In genomic region chr12:1807489-1807888, GRCh38 we compare ENCODE assay signal across 38 cellular contexts. TPM values are rescaled to one million over a fixed set of nuclear protein-coding genes. Genes with fewer than 3 reads are reported as not detected.
DNase-seq lines count a peak whose midpoint lies in the region; ATAC-seq, FAIRE-seq and TF ChIP-seq lines count a peak whose summit lies in the region.
"Had no signal": no experiment of that assay in that cellular context is flagged by ENCODE, and none has a peak within 500 bp of the region (broad histone marks: within the 10 kb centered on the region; RNA-seq: fewer than 3 reads in every experiment).

No MANE protein-coding gene starts in this region.

- H3K4me3 Mint-ChIP-seq in T-helper 1 cell treated with Interleukin-12 subunit alpha and Interleukin-12 subunit beta and Interleukin-4 antibody, amounts not matched to agents 30 μg/mL and 1 μg/mL, for 36 hours, result no peak overlapping the region
- no peak overlapping the region for H3K4me3 Mint-ChIP-seq in T-helper 17 cell
- H3K4me3 Mint-ChIP-seq: activated CD4-positive, alpha-beta memory T cell treated with anti-CD3 and anti-CD28 coated beads for 36 hours; activated naive CD8-positive, alpha-beta T cell treated with anti-CD3 and anti-CD28 coated beads, Interleukin-2, amount 10 ng/mL, durations not matched to agents 7 days and 5 days; HFFc6 had no signal

- H3K79me2 ChIP-seq in HepG2 (ENCODE audit: insufficient read depth, low read length), result peaks cover 4% of the 10 kb centered on the region

- peak overlapping the region; percentile 14 for H3K27ac Mint-ChIP-seq in T-helper 1 cell treated with Interleukin-12 subunit alpha and Interleukin-12 subunit beta and Interleukin-4 antibody, amounts not matched to agents 30 μg/mL and 1 μg/mL, for 36 hours
- H3K27ac Mint-ChIP-seq in T-helper 17 cell, result peak overlapping the region; percentile 85
- H3K27ac Mint-ChIP-seq: activated CD4-positive, alpha-beta memory T cell treated with anti-CD3 and anti-CD28 coated beads for 36 hours; activated naive CD8-positive, alpha-beta T cell treated with anti-CD3 and anti-CD28 coated beads, Interleukin-2, amount 10 ng/mL, durations not matched to agents 7 days and 5 days; HFFc6 had no signal

- WGBS in HepG2 (ENCODE audit: low lambda C conversion rate), result 93% methylated on average over 11 of the region's 11 CpGs
- WGBS in sigmoid colon, 2 donors, result 91 to 93% methylated on average over 11 of the region's 11 CpGs

- POLR2A ChIA-PET in HepG2 (lab: Yijun Ruan, JAX), result no interaction called here

- TF ChIP-seq POLR2A in HepG2 (IDR thresholded peaks at IDR 0.05; ENCODE audit: insufficient read depth in 1 of 2, low read depth in 2 of 2, low read length in 2 of 2) (no peak), sigmoid colon (IDR thresholded peaks at IDR 0.05) (no peak)

- no peak overlapping the region for H3K9ac ChIP-seq in HepG2 (ENCODE audit: insufficient read depth, low read depth, low read length)
- H3K9ac ChIP-seq: GM23248 had no signal

- no peaks in the 10 kb centered on the region for H3K27me3 Mint-ChIP-seq in T-helper 1 cell treated with Interleukin-12 subunit alpha and Interleukin-12 subunit beta and Interleukin-4 antibody, amounts not matched to agents 30 μg/mL and 1 μg/mL, for 36 hours (ENCODE audit: low read depth)
- H3K27me3 Mint-ChIP-seq in T-helper 17 cell, result no peaks in the 10 kb centered on the region
- H3K27me3 Mint-ChIP-seq: activated CD4-positive, alpha-beta memory T cell treated with anti-CD3 and anti-CD28 coated beads for 36 hours; activated naive CD8-positive, alpha-beta T cell treated with anti-CD3 and anti-CD28 coated beads, Interleukin-2, amount 10 ng/mL, durations not matched to agents 7 days and 5 days; CD4-positive, alpha-beta memory T cell had no signal

- TF ChIP-seq EP300 in HepG2 (IDR thresholded peaks at IDR 0.05; ENCODE audit: low read depth in 2 of 2, low read length in 2 of 2) (no peak), HepG2 (CRISPR knock-in tag; IDR thresholded peaks at IDR 0.05; ENCODE audit: borderline replicate concordance) (no peak), sigmoid colon (IDR thresholded peaks at IDR 0.05) (no peak)

- no peak overlapping the region for H3K4me2 ChIP-seq in HepG2 (ENCODE audit: low read depth, low read length)

- no peak for TF ChIP-seq CTCF in HepG2 (CRISPR knock-in tag; IDR thresholded peaks at IDR 0.05)
- TF ChIP-seq CTCF in sigmoid colon (IDR thresholded peaks at IDR 0.05), result no peak

- no peak overlapping the region for H2AFZ ChIP-seq in HepG2 (ENCODE audit: low read length)
- H2AFZ ChIP-seq: GM23248 had no signal

- no peaks in the 10 kb centered on the region for H4K20me1 ChIP-seq in HepG2 (ENCODE audit: insufficient read depth, low read length)

- peaks cover 9% of the 10 kb centered on the region for H3K4me1 Mint-ChIP-seq in T-helper 1 cell treated with Interleukin-12 subunit alpha and Interleukin-12 subunit beta and Interleukin-4 antibody, amounts not matched to agents 30 μg/mL and 1 μg/mL, for 36 hours (ENCODE audit: low read depth)
- H3K4me1 Mint-ChIP-seq in T-helper 17 cell, result peaks cover 28% of the 10 kb centered on the region

- peaks cover 2% of the 10 kb centered on the region for H3K36me3 Mint-ChIP-seq in T-helper 1 cell treated with Interleukin-12 subunit alpha and Interleukin-12 subunit beta and Interleukin-4 antibody, amounts not matched to agents 30 μg/mL and 1 μg/mL, for 36 hours (ENCODE audit: low read depth)
- peaks cover 2% of the 10 kb centered on the region for H3K36me3 Mint-ChIP-seq in T-helper 17 cell (ENCODE audit: low read depth)
- H3K36me3 Mint-ChIP-seq: activated CD4-positive, alpha-beta memory T cell treated with anti-CD3 and anti-CD28 coated beads for 36 hours; activated naive CD8-positive, alpha-beta T cell treated with anti-CD3 and anti-CD28 coated beads, Interleukin-2, amount 10 ng/mL, durations not matched to agents 7 days and 5 days; CD4-positive, alpha-beta memory T cell had no signal

- FAIRE-seq in HepG2 (lab: Jason Lieb, UNC), result no peak
- FAIRE-seq: astrocyte, GM12891, TTC549 had no signal

- H3K9me3 ChIP-seq in T-helper 17 cell (ENCODE audit: control insufficient read depth, low read length, poor library complexity, severe bottlenecking) (no peaks in the 10 kb centered on the region), HepG2 (ENCODE audit: low read length) (no peaks in the 10 kb centered on the region), sigmoid colon (no peaks in the 10 kb centered on the region)
- H3K9me3 ChIP-seq: gastroesophageal sphincter, testis had no signal

- peaks cover 78% of the 10 kb centered on the region for H3K4me1 ChIP-seq in HepG2 (ENCODE audit: insufficient read depth, low read length)
- H3K4me1 ChIP-seq in sigmoid colon, result peaks cover 0 to 9% (median 2%) of the 10 kb centered on the region in 4 donors
- H3K4me1 ChIP-seq: gastroesophageal sphincter, testis had no signal

- intact Hi-C loops in HepG2 (cut with micrococcal nuclease; ENCODE audit: unreplicated experiment) (no loop called here), sigmoid colon (cut with DNase I) (no loop called here)

- CTCF ChIA-PET in HepG2 (lab: Yijun Ruan, JAX; ENCODE audit: low intra/inter-chr PET ratio, low total read pairs), result no interaction called here

- H3K27me3 ChIP-seq in HepG2 (ENCODE audit: control insufficient read depth in 1 of 2, insufficient read depth in 2 of 2, low read length in 2 of 2) (no peaks in the 10 kb centered on the region), sigmoid colon (no peaks in the 10 kb centered on the region)
- H3K27me3 ChIP-seq: dorsolateral prefrontal cortex, gastroesophageal sphincter, testis had no signal

- H3K4me3 ChIP-seq in HepG2 (replicated peaks in 1 of 3; ENCODE audit: insufficient read depth in 1 of 3, low read depth in 2 of 3, low read length in 3 of 3) (no peak overlapping the region), sigmoid colon (no peak overlapping the region)
- H3K4me3 ChIP-seq: dorsolateral prefrontal cortex, gastroesophageal sphincter, GM23248, testis had no signal

- in situ Hi-C loops in HepG2 (cut with HindIII; ENCODE audit: extremely low pct_ligation_motif_present, low pct_unique_long_range_greater_than_20kb), result loop anchor here (10.0 kb wide), 1 partner anchor 227 kb away; no protein-coding TSS in a partner anchor

- TF ChIP-seq RAD21 in HepG2 (CRISPR knock-in tag; IDR thresholded peaks at IDR 0.05), result no peak

- BruUV-seq in HepG2 (replicated peaks; lab: Mats Ljungman, UMichigan), result no TSS peak

- H3K27ac ChIP-seq in HepG2 (ENCODE audit: extremely low read length, insufficient read depth, low read length) (peak overlapping the region; percentile 31), sigmoid colon (no peak overlapping the region)
- H3K27ac ChIP-seq: dorsolateral prefrontal cortex, gastroesophageal sphincter, GM23248, testis had no signal

- DNase-seq in T-helper 1 cell, result no peak
- no peak for DNase-seq in T-helper 17 cell
- no peak for DNase-seq in HepG2 (ENCODE audit: low spot score)
- peak; percentile 39 for DNase-seq in sigmoid colon
- DNase-seq in NCI-H510A (lab: John Stamatoyannopoulos, UW), result no peak
- no peak for DNase-seq in ureter (ENCODE audit: low spot score)
- DNase-seq in pons (ENCODE audit: low spot score), result no peak
- DNase-seq: 8988T; activated CD4-positive, alpha-beta memory T cell treated with anti-CD3 and anti-CD28 coated beads for 36 hours; activated CD8-positive, alpha-beta memory T cell treated with anti-CD3 and anti-CD28 coated beads, Interleukin-2, amount 50 U/mL, for 48 hours; activated effector memory CD4-positive, alpha-beta T cell treated with Interleukin-2 at 50 U/mL for 16 hours; activated naive CD8-positive, alpha-beta T cell treated with anti-CD3 and anti-CD28 coated beads, Interleukin-2, amount 10 ng/mL, durations not matched to agents 7 days and 5 days; CD4-positive, alpha-beta memory T cell; central memory CD4-positive, alpha-beta T cell; EL; GM23248; HFFc6; hippocampal formation; Kasumi-1; NCI-H1092; NCI-H187; NCI-H2171 treated with DMSO at 0.1 percent for 48 hours; NCI-H526; NK-92 treated with Interleukin-12 subunit alpha and Interleukin-12 subunit beta, amount 100 ng/mL, for 24 hours; PC-3; SHP77 treated with DMSO at 0.1 percent for 48 hours; stimulated activated naive CD8-positive, alpha-beta T cell treated with anti-CD3 and anti-CD28 coated beads, Interleukin-15, Interleukin-2, amounts not matched to agents 100 U/mL and 50 U/mL, for 24 hours; testis had no signal

- ATAC-seq in T-helper 17 cell (no peak), HepG2 (no peak)
- ATAC-seq: activated CD4-positive, CD25-positive, alpha-beta regulatory T cell treated with anti-CD3 and anti-CD28 coated beads, Interleukin-2, amount 50 U/mL, for 24 hours; gastroesophageal sphincter; PC-3; stimulated activated naive CD8-positive, alpha-beta T cell treated with anti-CD3 and anti-CD28 coated beads, Interleukin-15, Interleukin-2, amounts not matched to agents 100 U/mL and 50 U/mL, for 24 hours had no signal

- H3K9me3 Mint-ChIP-seq in T-helper 1 cell treated with Interleukin-12 subunit alpha and Interleukin-12 subunit beta and Interleukin-4 antibody, amounts not matched to agents 30 μg/mL and 1 μg/mL, for 36 hours, result no peaks in the 10 kb centered on the region
- H3K9me3 Mint-ChIP-seq: activated CD4-positive, alpha-beta memory T cell treated with anti-CD3 and anti-CD28 coated beads for 36 hours; HFFc6 had no signal

- H3K36me3 ChIP-seq in HepG2 (replicated peaks in 1 of 2; ENCODE audit: control insufficient read depth in 1 of 2, insufficient read depth in 2 of 2, low read length in 2 of 2) (no peaks in the 10 kb centered on the region), sigmoid colon (no peaks in the 10 kb centered on the region)
- H3K36me3 ChIP-seq: gastroesophageal sphincter had no signal

RNA-seq across cellular contexts. Expression of gene LRTM2, which starts 12.9 kb away (rescaled TPM):
- total RNA-seq in T-helper 17 cell (not detected), HepG2 (2016; rRNA removed; fragmentation: Illumina TruSeq; extraction: Trizol) (not detected in 2 replicates), sigmoid colon (under 1 TPM in 1 of 4 donors, not detected in 3; 0.41 TPM), ureter (not detected)
- not detected in 2 replicates for total RNA-seq in HepG2 (2016; cell fraction: cytosol; rRNA removed; fragmentation: Illumina TruSeq; extraction: Trizol; ENCODE audit: low read depth)
- total RNA-seq in HepG2 (2016; cell fraction: insoluble cytoplasmic fraction; rRNA removed; fragmentation: Illumina TruSeq; extraction: Trizol), result not detected in 2 replicates
- total RNA-seq in HepG2 (2016; cell fraction: membrane; rRNA removed; fragmentation: Illumina TruSeq; extraction: Trizol), result not detected in 2 replicates
- not detected in 2 replicates for total RNA-seq in HepG2 (2016; cell fraction: nucleus; rRNA removed; fragmentation: Illumina TruSeq; extraction: Trizol)
- polyA plus RNA-seq in HepG2 (2011; rRNA removed) (0.09 and 0.17 TPM in 2 replicates), sigmoid colon (under 1 TPM in 1 of 3 donors, not detected in 2; 0.09 TPM)
- 0.09 TPM in 2 replicates for polyA plus RNA-seq in HepG2 (2011; cell fraction: cytosol; rRNA removed)
- 0.39 and 0.76 TPM in 2 replicates for polyA plus RNA-seq in HepG2 (2011; cell fraction: nucleus; rRNA removed)
- polyA plus RNA-seq in HepG2 (2012), result 0.16 and 0.17 TPM in 2 replicates
- polyA plus RNA-seq in HepG2 (2016; cell fraction: cytosol; fragmentation: Illumina TruSeq; extraction: Trizol; ENCODE audit: low read depth), result not detected in 2 replicates
- polyA plus RNA-seq in HepG2 (2016; cell fraction: insoluble cytoplasmic fraction; fragmentation: Illumina TruSeq; extraction: Trizol; ENCODE audit: low read depth), result not detected in 2 replicates
- polyA plus RNA-seq in HepG2 (2016; cell fraction: membrane; fragmentation: Illumina TruSeq; extraction: Trizol; ENCODE audit: low read depth), result not detected in 2 replicates
- polyA plus RNA-seq in HepG2 (2016; cell fraction: nucleus; fragmentation: Illumina TruSeq; extraction: Trizol; ENCODE audit: insufficient read depth, low read depth), result not detected in 2 replicates
- polyA minus RNA-seq in HepG2 (2011; rRNA and poly(A)+ RNA removed; ENCODE audit: low replicate concordance), result 0.40 TPM in 1 of 2 replicates, not detected in the other
- polyA minus RNA-seq in HepG2 (2011; cell fraction: cytosol; rRNA and poly(A)+ RNA removed), result not detected in 2 replicates
- not detected in 2 replicates for polyA minus RNA-seq in HepG2 (2011; cell fraction: nucleus; rRNA and poly(A)+ RNA removed)
- total RNA-seq: activated CD4-positive, alpha-beta memory T cell treated with anti-CD3 and anti-CD28 coated beads for 36 hours; activated naive CD8-positive, alpha-beta T cell treated with anti-CD3 and anti-CD28 coated beads, Interleukin-2, amount 10 ng/mL, durations not matched to agents 7 days and 5 days; astrocyte; CD4-positive, alpha-beta memory T cell; fibroblast of lung; gastroesophageal sphincter; GM23248; HFFc6; lower leg skin; mucosa of gallbladder; PC-3 had no signal
- polyA plus RNA-seq: CD4-positive, alpha-beta memory T cell; fibroblast of lung; GM23248 had no signal
